In genomic region chr5:140664018-140664352, GRCh38 we compare ENCODE assay signal across 6 cellular contexts. TPM values are rescaled to one million over a fixed set of nuclear protein-coding genes. Genes with fewer than 3 reads are reported as not detected.
DNase-seq lines count a peak whose midpoint lies in the region; ATAC-seq and TF ChIP-seq lines count a peak whose summit lies in the region.

No MANE protein-coding gene starts in this region.

- peaks cover 0 to 1% of the 10 kb centered on the region in 2 donors for H3K27me3 Mint-ChIP-seq in CD8-positive, alpha-beta memory T cell
- no peaks in the 10 kb centered on the region for H3K27me3 Mint-ChIP-seq in activated naive CD8-positive, alpha-beta T cell treated with anti-CD3 and anti-CD28 coated beads, Interleukin-2, amount 10 ng/mL, durations not matched to agents 7 days and 5 days
- H3K27me3 Mint-ChIP-seq in mesothelial cell of epicardium (ENCODE audit: low read depth) = no peaks in the 10 kb centered on the region

- peak overlapping the region; percentile 91 for H3K27ac ChIP-seq in CD8-positive, alpha-beta memory T cell (ENCODE audit: low read depth, low read length)

- H3K4me3 Mint-ChIP-seq in CD8-positive, alpha-beta memory T cell = peak overlapping the region; percentile 93 to 100 (median 98)
- H3K4me3 Mint-ChIP-seq in activated naive CD8-positive, alpha-beta T cell treated with anti-CD3 and anti-CD28 coated beads, Interleukin-2, amount 10 ng/mL, durations not matched to agents 7 days and 5 days = peak overlapping the region; percentile 99
- peak overlapping the region; percentile 99 for H3K4me3 Mint-ChIP-seq in mesothelial cell of epicardium

- TF ChIP-seq CTCF in mesothelial cell of epicardium (IDR thresholded peaks at IDR 0.05; ENCODE audit: unreplicated experiment) (no peak), GM10266 (IDR thresholded peaks at IDR 0.05; ENCODE audit: control insufficient read depth, insufficient read depth, low read depth, missing control alignments) (no peak)

- H3K9me3 Mint-ChIP-seq in CD8-positive, alpha-beta memory T cell = no peaks in the 10 kb centered on the region
- no peaks in the 10 kb centered on the region for H3K9me3 Mint-ChIP-seq in activated naive CD8-positive, alpha-beta T cell treated with anti-CD3 and anti-CD28 coated beads, Interleukin-2, amount 10 ng/mL, durations not matched to agents 7 days and 5 days
- no peaks in the 10 kb centered on the region for H3K9me3 Mint-ChIP-seq in mesothelial cell of epicardium

- CTCF ChIA-PET in CD8-positive, alpha-beta memory T cell (lab: Charles Lee) = interaction anchor here (0.8 to 1.4 kb wide), 3 partner anchors 25 to 263 kb away, joined by 3 read pairs; partner anchors contain the start of genes ANKHD1 and TMCO6

- H3K4me3 ChIP-seq in CD8-positive, alpha-beta memory T cell (ENCODE audit: low read length) = peak overlapping the region; percentile 84

- H3K4me1 ChIP-seq in CD8-positive, alpha-beta memory T cell (ENCODE audit: insufficient read depth, low read length) = peaks cover 24% of the 10 kb centered on the region

- H3K36me3 ChIP-seq in CD8-positive, alpha-beta memory T cell (ENCODE audit: insufficient read depth, low read length) = peaks cover 52% of the 10 kb centered on the region

- H3K36me3 Mint-ChIP-seq in CD8-positive, alpha-beta memory T cell = peaks cover 1 to 83% (median 23%) of the 10 kb centered on the region in 3 donors
- H3K36me3 Mint-ChIP-seq in activated naive CD8-positive, alpha-beta T cell treated with anti-CD3 and anti-CD28 coated beads, Interleukin-2, amount 10 ng/mL, durations not matched to agents 7 days and 5 days = peaks cover 26% of the 10 kb centered on the region
- peaks cover 42% of the 10 kb centered on the region for H3K36me3 Mint-ChIP-seq in mesothelial cell of epicardium

- no peaks in the 10 kb centered on the region for H3K9me3 ChIP-seq in CD8-positive, alpha-beta memory T cell (ENCODE audit: low read length)

- ATAC-seq in activated naive CD8-positive, alpha-beta T cell treated with anti-CD3 and anti-CD28 coated beads, Interleukin-2, amount 10 ng/mL, durations not matched to agents 7 days and 5 days (ENCODE audit: low read depth) = no peak
- ATAC-seq in GM19395 (IDR thresholded peaks at IDR 0.05; ENCODE audit: unreplicated experiment) = no peak

- POLR2A ChIA-PET in CD8-positive, alpha-beta memory T cell (lab: Charles Lee) = interaction anchor here (0.8 to 3.9 kb wide), 4 partner anchors 11 to 262 kb away, joined by 3 to 16 read pairs (median 4); partner anchors contain the start of genes ANKHD1, IK, NDUFA2 and ZMAT2
- POLR2A ChIA-PET in activated naive CD8-positive, alpha-beta T cell treated with anti-CD3 and anti-CD28 coated beads, Interleukin-2, amount 10 ng/mL, durations not matched to agents 7 days and 5 days (lab: Charles Lee) = interaction anchor here (0.6 to 4.5 kb wide), 6 partner anchors 10 to 141 kb away, joined by 3 to 38 read pairs (median 5); partner anchors contain the start of genes HARS1, HARS2, IK and NDUFA2

- H3K4me1 Mint-ChIP-seq in CD8-positive, alpha-beta memory T cell = peaks cover 33 to 41% (median 39%) of the 10 kb centered on the region in 3 donors
- peaks cover 16% of the 10 kb centered on the region for H3K4me1 Mint-ChIP-seq in activated naive CD8-positive, alpha-beta T cell treated with anti-CD3 and anti-CD28 coated beads, Interleukin-2, amount 10 ng/mL, durations not matched to agents 7 days and 5 days
- H3K4me1 Mint-ChIP-seq in mesothelial cell of epicardium = peaks cover 16% of the 10 kb centered on the region

- peak overlapping the region; percentile 97 to 100 (median 99) for H3K27ac Mint-ChIP-seq in CD8-positive, alpha-beta memory T cell
- H3K27ac Mint-ChIP-seq in activated naive CD8-positive, alpha-beta T cell treated with anti-CD3 and anti-CD28 coated beads, Interleukin-2, amount 10 ng/mL, durations not matched to agents 7 days and 5 days = peak overlapping the region; percentile 95
- peak overlapping the region; percentile 97 for H3K27ac Mint-ChIP-seq in mesothelial cell of epicardium

- no peaks in the 10 kb centered on the region for H3K27me3 ChIP-seq in CD8-positive, alpha-beta memory T cell (ENCODE audit: insufficient read depth, low read length, poor library complexity, severe bottlenecking)

- DNase-seq in CD8-positive, alpha-beta memory T cell = no peak
- DNase-seq in activated naive CD8-positive, alpha-beta T cell treated with anti-CD3 and anti-CD28 coated beads, Interleukin-2, amount 10 ng/mL, durations not matched to agents 7 days and 5 days = no peak
- no peak for DNase-seq in mesothelial cell of epicardium (ENCODE audit: low spot score in 2 of 2, unreplicated experiment in 2 of 2)
- no peak for DNase-seq in T-helper 9 cell
- DNase-seq in GM10266 (ENCODE audit: extremely low spot score) = no peak

RNA-seq across cellular contexts. Expression of gene WDR55, which starts 0.7 kb away (rescaled TPM):
- 10 to 100 TPM; 40.1 to 40.7 TPM for total RNA-seq in CD8-positive, alpha-beta memory T cell
- polyA plus RNA-seq in CD8-positive, alpha-beta memory T cell = 17.3 TPM
- 10 to 100 TPM; 41.8 to 45.4 TPM for total RNA-seq in activated naive CD8-positive, alpha-beta T cell treated with anti-CD3 and anti-CD28 coated beads, Interleukin-2, amount 10 ng/mL, durations not matched to agents 7 days and 5 days
- 24.9 to 26.8 TPM (median 26.0 TPM) in 3 replicates for total RNA-seq in mesothelial cell of epicardium

RNA-seq across cellular contexts. Expression of gene DND1, which starts 9.4 kb away (rescaled TPM):
- total RNA-seq in CD8-positive, alpha-beta memory T cell = 1 to 10 TPM; 2.3 to 2.9 TPM
- not detected for polyA plus RNA-seq in CD8-positive, alpha-beta memory T cell
- total RNA-seq in activated naive CD8-positive, alpha-beta T cell treated with anti-CD3 and anti-CD28 coated beads, Interleukin-2, amount 10 ng/mL, durations not matched to agents 7 days and 5 days = 1 to 10 TPM; 3.1 to 3.4 TPM
- total RNA-seq in mesothelial cell of epicardium = 3.3 to 3.9 TPM (median 3.5 TPM) in 3 replicates

RNA-seq across cellular contexts. Expression of gene IK, which starts 16.4 kb away (rescaled TPM):
- total RNA-seq in CD8-positive, alpha-beta memory T cell = 100 to 1,000 TPM in 1 of 2 experiments, 10 to 100 TPM in 1; 96.3 to 104 TPM
- polyA plus RNA-seq in CD8-positive, alpha-beta memory T cell = 193 TPM
- 100 to 1,000 TPM; 135 to 140 TPM for total RNA-seq in activated naive CD8-positive, alpha-beta T cell treated with anti-CD3 and anti-CD28 coated beads, Interleukin-2, amount 10 ng/mL, durations not matched to agents 7 days and 5 days
- total RNA-seq in mesothelial cell of epicardium = 85.0 to 85.8 TPM (median 85.8 TPM) in 3 replicates

RNA-seq across cellular contexts. Expression of gene NDUFA2, which starts 16.6 kb away (rescaled TPM):
- 10 to 100 TPM; 77.5 to 81.7 TPM for total RNA-seq in CD8-positive, alpha-beta memory T cell
- 146 TPM for polyA plus RNA-seq in CD8-positive, alpha-beta memory T cell
- total RNA-seq in activated naive CD8-positive, alpha-beta T cell treated with anti-CD3 and anti-CD28 coated beads, Interleukin-2, amount 10 ng/mL, durations not matched to agents 7 days and 5 days = 10 to 100 TPM; 65.9 to 66.6 TPM
- 41.2 to 46.9 TPM (median 45.5 TPM) in 3 replicates for total RNA-seq in mesothelial cell of epicardium

RNA-seq across cellular contexts. Expression of gene TMCO6, which starts 24.7 kb away (rescaled TPM):
- total RNA-seq in CD8-positive, alpha-beta memory T cell = 10 to 100 TPM; 23.9 to 24.4 TPM
- polyA plus RNA-seq in CD8-positive, alpha-beta memory T cell = 15.4 TPM
- total RNA-seq in activated naive CD8-positive, alpha-beta T cell treated with anti-CD3 and anti-CD28 coated beads, Interleukin-2, amount 10 ng/mL, durations not matched to agents 7 days and 5 days = 10 to 100 TPM; 39.2 to 43.7 TPM
- total RNA-seq in mesothelial cell of epicardium = 20.6 to 21.2 TPM (median 21.0 TPM) in 3 replicates
